ENCODE assay signal across 10 cellular contexts in genomic region chr2:168687314-168687713, GRCh38.
DNase-seq lines count a peak whose midpoint lies in the region; ATAC-seq and TF ChIP-seq lines count a peak whose summit lies in the region.
"Had no signal": no experiment of that assay in that cellular context is flagged by ENCODE, and none has a peak within 500 bp of the region (broad histone marks: within the 10 kb centered on the region; RNA-seq: fewer than 3 reads in every experiment).

No MANE protein-coding gene starts in this region.

- TF ChIP-seq CTCF in MM.1S (IDR thresholded peaks at IDR 0.05; ENCODE audit: low read length), result peak; percentile 25

- H3K79me2 ChIP-seq in MM.1S (ENCODE audit: low read length), result no peaks in the 10 kb centered on the region

- no peak overlapping the region for H3K27ac ChIP-seq in MM.1S (ENCODE audit: low read length)

- H3F3A ChIP-seq in MM.1S (ENCODE audit: insufficient read depth, low read length), result no peaks in the 10 kb centered on the region

- no peak overlapping the region for H3K4me3 Mint-ChIP-seq in naive B cell
- no peak overlapping the region for H3K4me3 Mint-ChIP-seq in effector memory CD8-positive, alpha-beta T cell

- H3K4me3 ChIP-seq in MM.1S (ENCODE audit: low read length), result no peak overlapping the region

- no peak overlapping the region for H3K9ac ChIP-seq in MM.1S (ENCODE audit: low read length)

- DNase-seq in DMS53 treated with DMSO at 0.1 percent for 48 hours (lab: John Stamatoyannopoulos, UW; ENCODE audit: unreplicated experiment) (peak; percentile 31), MM.1S (peak; percentile 15), dedifferentiated amniotic fluid mesenchymal stem cell (ENCODE audit: extremely low spot score) (peak; percentile 27), naive B cell (peak; percentile 30), NCI-H510A (lab: John Stamatoyannopoulos, UW) (no peak), NCI-H1930 (lab: John Stamatoyannopoulos, UW) (no peak)
- no peak for DNase-seq in effector memory CD8-positive, alpha-beta T cell
- DNase-seq: activated T-cell treated with anti-CD3 and anti-CD28 coated beads, Interleukin-2, amount 50 U/mL, for 1 hour; NCI-H1092 had no signal

- H3K27ac Mint-ChIP-seq in naive B cell, result no peak overlapping the region
- no peak overlapping the region for H3K27ac Mint-ChIP-seq in effector memory CD8-positive, alpha-beta T cell

- no peaks in the 10 kb centered on the region for H3K27me3 ChIP-seq in MM.1S (replicated peaks; ENCODE audit: insufficient read depth, low read length)

- H3K9me2 ChIP-seq in MM.1S (replicated peaks; ENCODE audit: insufficient read depth, low read length), result no peaks in the 10 kb centered on the region

- H3K4me1 Mint-ChIP-seq in naive B cell, result no peaks in the 10 kb centered on the region
- no peaks in the 10 kb centered on the region for H3K4me1 Mint-ChIP-seq in effector memory CD8-positive, alpha-beta T cell (ENCODE audit: low read depth in 2 of 2)

- no peaks in the 10 kb centered on the region for H3K9me3 ChIP-seq in MM.1S (replicated peaks; ENCODE audit: insufficient read depth, low read length)

- no peaks in the 10 kb centered on the region for H3K27me3 Mint-ChIP-seq in naive B cell
- H3K27me3 Mint-ChIP-seq in effector memory CD8-positive, alpha-beta T cell, result no peaks in the 10 kb centered on the region

- no peak overlapping the region for H2AFZ ChIP-seq in MM.1S (ENCODE audit: low read length)

- ATAC-seq in naive B cell (ENCODE audit: low read depth in 2 of 2) (peak in 1 of 2 donors; percentile 40), GM21825 (IDR thresholded peaks at IDR 0.05; ENCODE audit: unreplicated experiment) (no peak)
- ATAC-seq in effector memory CD8-positive, alpha-beta T cell (replicated peaks), result no peak

- no peaks in the 10 kb centered on the region for H4K20me1 ChIP-seq in MM.1S (ENCODE audit: insufficient read depth, low read length)

- H3K36me3 Mint-ChIP-seq in naive B cell, result peaks cover 0 to 8% of the 10 kb centered on the region in 2 donors
- no peaks in the 10 kb centered on the region for H3K36me3 Mint-ChIP-seq in effector memory CD8-positive, alpha-beta T cell (ENCODE audit: insufficient read depth)

- H3K36me3 ChIP-seq in MM.1S (replicated peaks; ENCODE audit: insufficient read depth, low read length), result no peaks in the 10 kb centered on the region

- H3K4me1 ChIP-seq in MM.1S (ENCODE audit: low read length), result no peaks in the 10 kb centered on the region

- no peaks in the 10 kb centered on the region for H3K9me3 Mint-ChIP-seq in naive B cell
- no peaks in the 10 kb centered on the region for H3K9me3 Mint-ChIP-seq in effector memory CD8-positive, alpha-beta T cell

- H3K4me2 ChIP-seq in MM.1S (ENCODE audit: low read depth, low read length), result no peak overlapping the region

Comparison
In these comparisons a context has a peak if more than half of its experiments do, and no peak if none do; other contexts are left out.
1. DNase-seq: peak in DMS53 treated with DMSO at 0.1 percent for 48 hours (single experiment), MM.1S (single experiment), dedifferentiated amniotic fluid mesenchymal stem cell (single experiment) and naive B cell (single experiment); none in effector memory CD8-positive, alpha-beta T cell (0 of 3), NCI-H510A (single experiment) and NCI-H1930 (0 of 2).